In the genomic region with DNA sequence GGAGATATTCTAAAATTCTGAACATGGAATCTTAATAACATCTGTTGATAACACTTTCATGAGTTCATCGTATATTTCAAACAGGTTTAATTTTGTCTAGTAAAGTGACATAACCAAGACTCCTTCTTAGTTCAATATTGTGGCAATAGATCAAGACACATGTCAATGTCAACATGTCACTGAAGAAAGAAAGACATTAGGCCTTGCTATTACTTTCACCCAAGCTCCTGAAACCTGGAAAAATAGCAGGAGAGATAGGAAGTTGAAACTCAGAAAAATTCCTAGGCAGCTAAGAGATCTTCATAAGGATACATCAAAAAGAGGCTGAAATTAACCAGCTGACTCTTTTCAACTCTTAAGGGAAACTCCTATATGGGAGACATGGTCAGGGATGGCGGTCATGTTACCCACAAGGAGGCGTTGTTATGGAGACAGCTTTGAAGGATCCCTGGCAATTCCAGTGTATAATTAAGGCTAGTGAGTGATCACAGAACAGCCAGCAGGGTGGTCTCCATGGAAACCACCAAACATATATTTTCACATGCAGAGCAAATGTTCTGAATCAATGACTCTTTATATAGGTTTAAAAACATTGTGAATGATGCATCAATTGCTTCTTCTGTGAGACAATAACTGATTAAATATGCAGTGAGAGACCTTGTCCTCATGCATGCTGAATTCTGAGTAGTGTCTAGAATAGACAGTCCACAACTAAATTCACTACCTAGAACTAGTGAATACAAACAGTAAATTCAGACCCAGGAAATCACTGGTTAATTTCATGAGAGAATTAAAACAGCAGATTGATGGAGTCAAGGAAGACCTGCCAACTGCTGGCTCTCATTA, we compare ENCODE assay signal across 12 cellular contexts.
DNase-seq lines count a peak whose midpoint lies in the region; ATAC-seq and TF ChIP-seq lines count a peak whose summit lies in the region.
"Had no signal": no experiment of that assay in that cellular context is flagged by ENCODE, and none has a peak within 500 bp of the region (broad histone marks: within the 10 kb centered on the region; RNA-seq: fewer than 3 reads in every experiment).

No MANE protein-coding gene starts in this region.

- WGBS in suprapubic skin: 89% methylated on average over 3 of the region's 3 CpGs

- ATAC-seq in HG03039 (IDR thresholded peaks at IDR 0.05; ENCODE audit: unreplicated experiment): no peak

- TF ChIP-seq CTCF in AG04449 (IDR thresholded peaks at IDR 0.05; ENCODE audit: insufficient read depth, low read length, missing control alignments) (peak; percentile 5), fibroblast of mammary gland (conservative IDR thresholded peaks at IDR 0.05; ENCODE audit: control insufficient read depth, insufficient read depth, low read depth, low read length) (no peak), suprapubic skin (IDR thresholded peaks at IDR 0.05) (no peak)

- POLR2A ChIA-PET in AG04449 (lab: Yijun Ruan, JAX): no interaction called here
- POLR2A ChIA-PET in CD8-positive, alpha-beta memory T cell (lab: Charles Lee): no interaction called here

- H3K4me3 Mint-ChIP-seq in CD8-positive, alpha-beta memory T cell: no peak overlapping the region
- H3K4me3 Mint-ChIP-seq in activated naive CD4-positive, alpha-beta T cell treated with anti-CD3 and anti-CD28 coated beads for 36 hours: no peak overlapping the region
- H3K4me3 Mint-ChIP-seq: CD4-positive, alpha-beta memory T cell had no signal

- H3K9me3 ChIP-seq in HAP-1 (no peaks in the 10 kb centered on the region), suprapubic skin (no peaks in the 10 kb centered on the region)
- H3K9me3 ChIP-seq in CD8-positive, alpha-beta memory T cell (ENCODE audit: low read length): no peaks in the 10 kb centered on the region
- H3K9me3 ChIP-seq: thyroid gland had no signal

- intact Hi-C loops in activated naive CD4-positive, alpha-beta T cell treated with anti-CD3 and anti-CD28 coated beads for 36 hours (cut with micrococcal nuclease): loop anchor here (5.0 kb wide), 1 partner anchor 56 kb away; no protein-coding TSS in a partner anchor

- peaks cover 0 to 2% (median 0%) of the 10 kb centered on the region in 5 donors for H3K9me3 Mint-ChIP-seq in CD8-positive, alpha-beta memory T cell
- no peaks in the 10 kb centered on the region for H3K9me3 Mint-ChIP-seq in activated naive CD4-positive, alpha-beta T cell treated with anti-CD3 and anti-CD28 coated beads for 36 hours
- H3K9me3 Mint-ChIP-seq: CD4-positive, alpha-beta memory T cell had no signal

- no peaks in the 10 kb centered on the region for H3K4me1 ChIP-seq in HAP-1
- H3K4me1 ChIP-seq in suprapubic skin: peaks cover 21% of the 10 kb centered on the region
- H3K4me1 ChIP-seq in CD8-positive, alpha-beta memory T cell (ENCODE audit: insufficient read depth, low read length): no peaks in the 10 kb centered on the region

- H3K27ac ChIP-seq in suprapubic skin: no peak overlapping the region
- H3K27ac ChIP-seq in CD8-positive, alpha-beta memory T cell (ENCODE audit: low read depth, low read length): no peak overlapping the region
- H3K27ac ChIP-seq: thyroid gland had no signal

- in situ Hi-C loops in HAP-1 (cut with MboI; ENCODE audit: low sequenced_read_pairs): no loop called here

- DNase-seq in AG04449 (ENCODE audit: low read depth, low spot score) (no peak), HAP-1 (ENCODE audit: low spot score in 2 of 2) (peak; percentile 29 to 42), NCI-H774 (lab: John Stamatoyannopoulos, UW) (peak; percentile 19), fibroblast of mammary gland (ENCODE audit: low read depth) (peak; percentile 36), suprapubic skin (ENCODE audit: low spot score in 2 of 2) (no peak)
- DNase-seq in CD8-positive, alpha-beta memory T cell: no peak
- no peak for DNase-seq in activated naive CD4-positive, alpha-beta T cell treated with anti-CD3 and anti-CD28 coated beads for 36 hours
- DNase-seq: CD4-positive, alpha-beta memory T cell; NCI-H510A; T-helper 1 cell; thyroid gland had no signal

- no peak for TF ChIP-seq EP300 in suprapubic skin (IDR thresholded peaks at IDR 0.05)

- no peak overlapping the region for H3K4me3 ChIP-seq in AG04449 (ENCODE audit: low read depth, low read length)
- H3K4me3 ChIP-seq in HAP-1: no peak overlapping the region
- no peak overlapping the region for H3K4me3 ChIP-seq in fibroblast of mammary gland (ENCODE audit: control insufficient read depth, low read depth, low read length)
- no peak overlapping the region for H3K4me3 ChIP-seq in suprapubic skin
- H3K4me3 ChIP-seq in CD8-positive, alpha-beta memory T cell (ENCODE audit: low read length): no peak overlapping the region
- H3K4me3 ChIP-seq: thyroid gland had no signal

- H3K27ac Mint-ChIP-seq in CD8-positive, alpha-beta memory T cell: no peak overlapping the region
- H3K27ac Mint-ChIP-seq in activated naive CD4-positive, alpha-beta T cell treated with anti-CD3 and anti-CD28 coated beads for 36 hours: no peak overlapping the region
- H3K27ac Mint-ChIP-seq: CD4-positive, alpha-beta memory T cell had no signal

- no peaks in the 10 kb centered on the region for H3K27me3 ChIP-seq in HAP-1 (ENCODE audit: low read depth)
- no peaks in the 10 kb centered on the region for H3K27me3 ChIP-seq in suprapubic skin
- H3K27me3 ChIP-seq in CD8-positive, alpha-beta memory T cell (ENCODE audit: insufficient read depth, low read length, poor library complexity, severe bottlenecking): no peaks in the 10 kb centered on the region
- H3K27me3 ChIP-seq: thyroid gland had no signal

- CTCF ChIA-PET in AG04449 (lab: Yijun Ruan, JAX): no interaction called here
- CTCF ChIA-PET in CD8-positive, alpha-beta memory T cell (lab: Charles Lee): no interaction called here
- CTCF ChIA-PET in activated naive CD4-positive, alpha-beta T cell treated with anti-CD3 and anti-CD28 coated beads for 36 hours (lab: Charles Lee): no interaction called here

- H3K4me1 Mint-ChIP-seq in CD8-positive, alpha-beta memory T cell: no peaks in the 10 kb centered on the region
- peaks cover 17% of the 10 kb centered on the region for H3K4me1 Mint-ChIP-seq in activated naive CD4-positive, alpha-beta T cell treated with anti-CD3 and anti-CD28 coated beads for 36 hours (ENCODE audit: low read depth)

- no peaks in the 10 kb centered on the region for H3K36me3 ChIP-seq in HAP-1 (replicated peaks)
- H3K36me3 ChIP-seq in suprapubic skin: no peaks in the 10 kb centered on the region
- no peaks in the 10 kb centered on the region for H3K36me3 ChIP-seq in CD8-positive, alpha-beta memory T cell (ENCODE audit: insufficient read depth, low read length)
- H3K36me3 ChIP-seq: thyroid gland had no signal

- no peak for TF ChIP-seq POLR2A in suprapubic skin (IDR thresholded peaks at IDR 0.05)

- H3K36me3 Mint-ChIP-seq in CD8-positive, alpha-beta memory T cell: peaks cover 0 to 5% (median 2%) of the 10 kb centered on the region in 3 donors
- H3K36me3 Mint-ChIP-seq in activated naive CD4-positive, alpha-beta T cell treated with anti-CD3 and anti-CD28 coated beads for 36 hours (ENCODE audit: low read depth): peaks cover 1% of the 10 kb centered on the region
- H3K36me3 Mint-ChIP-seq: CD4-positive, alpha-beta memory T cell had no signal

- peaks cover 0 to 1% of the 10 kb centered on the region in 2 donors for H3K27me3 Mint-ChIP-seq in CD8-positive, alpha-beta memory T cell
- no peaks in the 10 kb centered on the region for H3K27me3 Mint-ChIP-seq in activated naive CD4-positive, alpha-beta T cell treated with anti-CD3 and anti-CD28 coated beads for 36 hours (ENCODE audit: low read depth)
- H3K27me3 Mint-ChIP-seq: CD4-positive, alpha-beta memory T cell had no signal

Comparison
In these comparisons a context has a peak if more than half of its experiments do, and no peak if none do; other contexts are left out.
1. DNase-seq: peak in HAP-1 (2 of 2), NCI-H774 (single experiment) and fibroblast of mammary gland (single experiment); none in AG04449 (single experiment), suprapubic skin (0 of 2), CD8-positive, alpha-beta memory T cell (0 of 5) and activated naive CD4-positive, alpha-beta T cell treated with anti-CD3 and anti-CD28 coated beads for 36 hours (single experiment).